In genomic region chr14:50013198-50013918, GRCh38 we compare ENCODE assay signal across 17 cellular contexts.
DNase-seq lines count a peak whose midpoint lies in the region; ATAC-seq and TF ChIP-seq lines count a peak whose summit lies in the region.
"Had no signal": no experiment of that assay in that cellular context is flagged by ENCODE, and none has a peak within 500 bp of the region (broad histone marks: within the 10 kb centered on the region; RNA-seq: fewer than 3 reads in every experiment).

No MANE protein-coding gene starts in this region.

- no peaks in the 10 kb centered on the region for H3K27me3 ChIP-seq in RWPE2 (ENCODE audit: insufficient read depth, poor library complexity, severe bottlenecking)
- H3K27me3 ChIP-seq in foreskin keratinocyte: no peaks in the 10 kb centered on the region
- H3K27me3 ChIP-seq: cardiac muscle cell, left lung, neural progenitor cell had no signal

- H3K36me3 Mint-ChIP-seq in activated CD4-positive, alpha-beta memory T cell treated with anti-CD3 and anti-CD28 coated beads for 36 hours: peaks cover 21% of the 10 kb centered on the region
- peaks cover 36% of the 10 kb centered on the region for H3K36me3 Mint-ChIP-seq in activated CD4-positive, alpha-beta memory T cell treated with anti-CD3 and anti-CD28 coated beads, Interleukin-2, amount 10 ng/mL, durations not matched to agents 7 days and 5 days (ENCODE audit: low read depth)
- peaks cover 80% of the 10 kb centered on the region for H3K36me3 Mint-ChIP-seq in stimulated activated effector memory CD8-positive, alpha-beta T cell treated with anti-CD3 and anti-CD28 coated beads, Interleukin-12 subunit alpha, Interleukin-12 subunit beta, amount 100 ng/mL, for 72 hours
- H3K36me3 Mint-ChIP-seq: neural progenitor cell had no signal

- no peaks in the 10 kb centered on the region for H3K9me3 ChIP-seq in RWPE2 (ENCODE audit: severe bottlenecking)
- H3K9me3 ChIP-seq: A549, left lung had no signal

- H3K4me3 ChIP-seq in RWPE2 (ENCODE audit: severe bottlenecking): no peak overlapping the region
- H3K4me3 ChIP-seq: A549, cardiac muscle cell, left lung, neural progenitor cell had no signal

- POLR2A ChIA-PET in activated CD4-positive, alpha-beta memory T cell treated with anti-CD3 and anti-CD28 coated beads for 36 hours (lab: Charles Lee): interaction anchor here (1.1 to 2.0 kb wide), 3 partner anchors 11 to 107 kb away, joined by 3 to 17 read pairs (median 6); no protein-coding TSS in a partner anchor
- POLR2A ChIA-PET in activated CD4-positive, alpha-beta memory T cell treated with anti-CD3 and anti-CD28 coated beads, Interleukin-2, amount 10 ng/mL, durations not matched to agents 7 days and 5 days (lab: Charles Lee): interaction anchor here (0.9 to 3.0 kb wide), 4 partner anchors 11 to 77 kb away, joined by 3 to 19 read pairs (median 7); no protein-coding TSS in a partner anchor

- no peaks in the 10 kb centered on the region for H3K9me3 Mint-ChIP-seq in activated CD4-positive, alpha-beta memory T cell treated with anti-CD3 and anti-CD28 coated beads for 36 hours
- no peaks in the 10 kb centered on the region for H3K9me3 Mint-ChIP-seq in activated CD4-positive, alpha-beta memory T cell treated with anti-CD3 and anti-CD28 coated beads, Interleukin-2, amount 10 ng/mL, durations not matched to agents 7 days and 5 days
- H3K9me3 Mint-ChIP-seq in stimulated activated effector memory CD8-positive, alpha-beta T cell treated with anti-CD3 and anti-CD28 coated beads, Interleukin-12 subunit alpha, Interleukin-12 subunit beta, amount 100 ng/mL, for 72 hours: no peaks in the 10 kb centered on the region
- H3K9me3 Mint-ChIP-seq: activated B cell treated with CpG ODN at 0.5 μM for 24 hours; CD8-positive, alpha-beta T cell had no signal

- H3K4me1 ChIP-seq in RWPE2 (ENCODE audit: insufficient read depth, poor library complexity, severe bottlenecking): peaks cover 39% of the 10 kb centered on the region
- peaks cover 35% of the 10 kb centered on the region for H3K4me1 ChIP-seq in foreskin keratinocyte
- H3K4me1 ChIP-seq: neural progenitor cell had no signal

- ATAC-seq in RWPE2 (ENCODE audit: low read depth) (peak; percentile 66), foreskin keratinocyte (peak; percentile 85), HG03025 (IDR thresholded peaks at IDR 0.05; ENCODE audit: low FRiP score, unreplicated experiment) (no peak), GM19455 (IDR thresholded peaks at IDR 0.05; ENCODE audit: unreplicated experiment) (no peak)
- peak; percentile 62 for ATAC-seq in stimulated activated effector memory CD8-positive, alpha-beta T cell treated with anti-CD3 and anti-CD28 coated beads, Interleukin-12 subunit alpha, Interleukin-12 subunit beta, amount 100 ng/mL, for 72 hours
- ATAC-seq: A549; CD8-positive, alpha-beta T cell; left lung had no signal

- peak; percentile 33 for DNase-seq in activated CD4-positive, alpha-beta memory T cell treated with anti-CD3 and anti-CD28 coated beads for 36 hours
- no peak for DNase-seq in activated CD4-positive, alpha-beta memory T cell treated with anti-CD3 and anti-CD28 coated beads, Interleukin-2, amount 10 ng/mL, durations not matched to agents 7 days and 5 days
- DNase-seq in RWPE2 (ENCODE audit: low spot score): peak; percentile 81
- DNase-seq in foreskin keratinocyte: peak; percentile 95 to 97
- DNase-seq in stimulated activated effector memory CD8-positive, alpha-beta T cell treated with anti-CD3 and anti-CD28 coated beads, Interleukin-12 subunit alpha, Interleukin-12 subunit beta, amount 100 ng/mL, for 72 hours (ENCODE audit: low spot score in 2 of 2): no peak
- no peak for DNase-seq in amniotic stem cell (lab: John Stamatoyannopoulos, UW)
- DNase-seq: activated B cell treated with CpG ODN at 0.5 μM for 24 hours; activated T-cell treated with anti-CD3 and anti-CD28 coated beads, Interleukin-2, amount 50 U/mL, for 1 hour; CD8-positive, alpha-beta T cell; left lung; NCI-H2081; NK-92 treated with Interleukin-12 subunit alpha and Interleukin-12 subunit beta, amount 100 ng/mL, for 24 hours had no signal

- intact Hi-C loops in activated CD4-positive, alpha-beta memory T cell treated with anti-CD3 and anti-CD28 coated beads for 36 hours (cut with micrococcal nuclease): loop anchor here (1.0 kb wide), 1 partner anchor 10 kb away; no protein-coding TSS in a partner anchor

- no peak overlapping the region for H3K27ac Mint-ChIP-seq in activated CD4-positive, alpha-beta memory T cell treated with anti-CD3 and anti-CD28 coated beads for 36 hours
- no peak overlapping the region for H3K27ac Mint-ChIP-seq in activated CD4-positive, alpha-beta memory T cell treated with anti-CD3 and anti-CD28 coated beads, Interleukin-2, amount 10 ng/mL, durations not matched to agents 7 days and 5 days
- H3K27ac Mint-ChIP-seq in stimulated activated effector memory CD8-positive, alpha-beta T cell treated with anti-CD3 and anti-CD28 coated beads, Interleukin-12 subunit alpha, Interleukin-12 subunit beta, amount 100 ng/mL, for 72 hours: peak overlapping the region; percentile 12
- H3K27ac Mint-ChIP-seq: neural progenitor cell had no signal

- CTCF ChIA-PET in activated CD4-positive, alpha-beta memory T cell treated with anti-CD3 and anti-CD28 coated beads for 36 hours (lab: Charles Lee): interaction anchor here (1.1 to 2.9 kb wide), 9 partner anchors 11 to 151 kb away, joined by 3 to 13 read pairs (median 6); no protein-coding TSS in a partner anchor
- CTCF ChIA-PET in activated CD4-positive, alpha-beta memory T cell treated with anti-CD3 and anti-CD28 coated beads, Interleukin-2, amount 10 ng/mL, durations not matched to agents 7 days and 5 days (lab: Charles Lee): no interaction called here

- peak overlapping the region; percentile 95 for H3K27ac ChIP-seq in RWPE2 (ENCODE audit: poor library complexity, severe bottlenecking)
- H3K27ac ChIP-seq in foreskin keratinocyte: peak overlapping the region; percentile 93
- H3K27ac ChIP-seq: cardiac muscle cell, left lung, neural progenitor cell had no signal

- H3K4me1 Mint-ChIP-seq in activated CD4-positive, alpha-beta memory T cell treated with anti-CD3 and anti-CD28 coated beads for 36 hours (ENCODE audit: low read depth): peaks cover 20% of the 10 kb centered on the region
- H3K4me1 Mint-ChIP-seq in activated CD4-positive, alpha-beta memory T cell treated with anti-CD3 and anti-CD28 coated beads, Interleukin-2, amount 10 ng/mL, durations not matched to agents 7 days and 5 days: peaks cover 32% of the 10 kb centered on the region
- H3K4me1 Mint-ChIP-seq in stimulated activated effector memory CD8-positive, alpha-beta T cell treated with anti-CD3 and anti-CD28 coated beads, Interleukin-12 subunit alpha, Interleukin-12 subunit beta, amount 100 ng/mL, for 72 hours: peaks cover 40% of the 10 kb centered on the region
- H3K4me1 Mint-ChIP-seq: neural progenitor cell had no signal

- H3K36me3 ChIP-seq in RWPE2 (ENCODE audit: low read depth): no peaks in the 10 kb centered on the region
- H3K36me3 ChIP-seq: cardiac muscle cell, left lung, neural progenitor cell had no signal

- TF ChIP-seq CTCF in RWPE2 (IDR thresholded peaks at IDR 0.05; ENCODE audit: poor library complexity, severe bottlenecking): no peak
- peak; percentile 30 for TF ChIP-seq CTCF in foreskin keratinocyte (conservative IDR thresholded peaks at IDR 0.05)

- no peaks in the 10 kb centered on the region for H3K27me3 Mint-ChIP-seq in activated CD4-positive, alpha-beta memory T cell treated with anti-CD3 and anti-CD28 coated beads for 36 hours
- no peaks in the 10 kb centered on the region for H3K27me3 Mint-ChIP-seq in activated CD4-positive, alpha-beta memory T cell treated with anti-CD3 and anti-CD28 coated beads, Interleukin-2, amount 10 ng/mL, durations not matched to agents 7 days and 5 days
- H3K27me3 Mint-ChIP-seq: activated B cell treated with CpG ODN at 0.5 μM for 24 hours had no signal

- no peak overlapping the region for H3K4me3 Mint-ChIP-seq in activated CD4-positive, alpha-beta memory T cell treated with anti-CD3 and anti-CD28 coated beads for 36 hours
- no peak overlapping the region for H3K4me3 Mint-ChIP-seq in activated CD4-positive, alpha-beta memory T cell treated with anti-CD3 and anti-CD28 coated beads, Interleukin-2, amount 10 ng/mL, durations not matched to agents 7 days and 5 days
- no peak overlapping the region for H3K4me3 Mint-ChIP-seq in stimulated activated effector memory CD8-positive, alpha-beta T cell treated with anti-CD3 and anti-CD28 coated beads, Interleukin-12 subunit alpha, Interleukin-12 subunit beta, amount 100 ng/mL, for 72 hours
- H3K4me3 Mint-ChIP-seq: activated B cell treated with CpG ODN at 0.5 μM for 24 hours; CD8-positive, alpha-beta T cell; neural progenitor cell had no signal

Comparison
In these comparisons a context has a peak if more than half of its experiments do, and no peak if none do; other contexts are left out.
1. DNase-seq: peak in activated CD4-positive, alpha-beta memory T cell treated with anti-CD3 and anti-CD28 coated beads for 36 hours (single experiment), RWPE2 (single experiment) and foreskin keratinocyte (2 of 2); none in activated CD4-positive, alpha-beta memory T cell treated with anti-CD3 and anti-CD28 coated beads, Interleukin-2, amount 10 ng/mL, durations not matched to agents 7 days and 5 days (single experiment), stimulated activated effector memory CD8-positive, alpha-beta T cell treated with anti-CD3 and anti-CD28 coated beads, Interleukin-12 subunit alpha, Interleukin-12 subunit beta, amount 100 ng/mL, for 72 hours (0 of 2) and amniotic stem cell (single experiment).
2. ATAC-seq: peak in RWPE2 (single experiment), foreskin keratinocyte (single experiment) and stimulated activated effector memory CD8-positive, alpha-beta T cell treated with anti-CD3 and anti-CD28 coated beads, Interleukin-12 subunit alpha, Interleukin-12 subunit beta, amount 100 ng/mL, for 72 hours (single experiment); none in HG03025 (single experiment) and GM19455 (single experiment).